In the genomic region with DNA sequence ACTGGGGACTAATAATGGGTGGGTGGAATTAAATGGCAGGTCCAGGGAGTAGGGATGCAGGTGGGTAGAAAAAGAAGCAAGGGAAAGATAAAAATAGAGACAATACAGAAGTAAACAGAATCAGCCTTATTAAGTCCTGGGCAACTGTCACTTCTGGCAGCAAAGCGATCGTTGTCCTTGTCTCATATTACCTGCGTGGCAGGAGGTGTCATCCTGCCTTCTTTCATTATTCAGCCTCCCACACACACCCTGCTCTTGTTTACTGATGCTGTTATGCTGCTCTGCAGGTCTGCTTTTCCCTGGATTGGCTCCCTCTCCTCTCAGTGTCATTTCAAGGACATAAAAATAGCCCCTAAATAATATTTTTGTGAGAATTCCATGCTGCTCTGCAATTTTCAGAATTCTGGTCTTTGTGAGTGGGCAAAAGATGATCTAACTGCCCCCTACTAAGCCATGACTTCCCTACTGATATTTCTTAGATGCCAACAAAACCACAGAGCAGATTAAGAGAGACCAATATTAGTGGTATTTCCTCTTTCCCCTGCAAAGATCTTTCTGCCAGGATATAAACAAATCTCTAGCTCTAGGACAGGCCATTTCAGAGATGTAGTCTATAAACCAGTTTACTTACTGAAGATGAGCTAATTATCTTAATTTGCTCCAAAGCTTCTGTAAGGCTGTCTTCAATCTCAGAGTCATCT, we compare ENCODE assay signal across 1 cellular context.
TF ChIP-seq lines count a peak whose summit lies in the region.

No MANE protein-coding gene starts in this region.

TF ChIP-seq in IMR-90, 13 proteins besides CTCF, POLR2A, EP300 and RAD21 (continued from another document):
- no peak for TF ChIP-seq BHLHE40 (IDR thresholded peaks at IDR 0.05; ENCODE audit: low read depth, low read length)
